ENCODE assay signal across 1 cellular context in genomic region chr15:63048115-63048985, GRCh38.
A peak's percentile ranks its signal among the peaks of the same experiment; 100 is the strongest.
TF ChIP-seq lines count a peak whose summit lies in the region.

No MANE protein-coding gene starts in this region.

TF ChIP-seq in HepG2, 621 proteins besides CTCF, POLR2A, EP300 and RAD21 (continued from another document and continues in another):
- TF ChIP-seq ZNF281 (CRISPR knock-in tag; IDR thresholded peaks at IDR 0.05; ENCODE audit: borderline replicate concordance) = no peak
- no peak for TF ChIP-seq CENPX (CRISPR knock-in tag; IDR thresholded peaks at IDR 0.05)
- TF ChIP-seq ESRRA (CRISPR knock-in tag; IDR thresholded peaks at IDR 0.05; ENCODE audit: low read depth) = peak; percentile 86
- no peak for TF ChIP-seq SP1 (IDR thresholded peaks at IDR 0.05)
- peak; percentile 57 for TF ChIP-seq SP1 (CRISPR knock-in tag; IDR thresholded peaks at IDR 0.05)
- TF ChIP-seq KDM5B (CRISPR knock-in tag; IDR thresholded peaks at IDR 0.05; ENCODE audit: borderline replicate concordance) = peak; percentile 34; the same call in 1 of the 2 replicates
- peak; percentile 64; the same call in 1 of the 2 replicates for TF ChIP-seq ZBTB3 (CRISPR knock-in tag; IDR thresholded peaks at IDR 0.05; ENCODE audit: borderline replicate concordance, low read depth)
- TF ChIP-seq IKZF1 (IDR thresholded peaks at IDR 0.05) = no peak
- peak; percentile 77 for TF ChIP-seq SNAPC5 (CRISPR knock-in tag; IDR thresholded peaks at IDR 0.05; ENCODE audit: borderline replicate concordance)
- TF ChIP-seq YEATS2 (CRISPR knock-in tag; IDR thresholded peaks at IDR 0.05; ENCODE audit: borderline replicate concordance) = no peak
- no peak; the same call in 1 of the 2 replicates for TF ChIP-seq MEIS1 (CRISPR knock-in tag; IDR thresholded peaks at IDR 0.05; ENCODE audit: borderline replicate concordance)
- TF ChIP-seq, protein P1, sequence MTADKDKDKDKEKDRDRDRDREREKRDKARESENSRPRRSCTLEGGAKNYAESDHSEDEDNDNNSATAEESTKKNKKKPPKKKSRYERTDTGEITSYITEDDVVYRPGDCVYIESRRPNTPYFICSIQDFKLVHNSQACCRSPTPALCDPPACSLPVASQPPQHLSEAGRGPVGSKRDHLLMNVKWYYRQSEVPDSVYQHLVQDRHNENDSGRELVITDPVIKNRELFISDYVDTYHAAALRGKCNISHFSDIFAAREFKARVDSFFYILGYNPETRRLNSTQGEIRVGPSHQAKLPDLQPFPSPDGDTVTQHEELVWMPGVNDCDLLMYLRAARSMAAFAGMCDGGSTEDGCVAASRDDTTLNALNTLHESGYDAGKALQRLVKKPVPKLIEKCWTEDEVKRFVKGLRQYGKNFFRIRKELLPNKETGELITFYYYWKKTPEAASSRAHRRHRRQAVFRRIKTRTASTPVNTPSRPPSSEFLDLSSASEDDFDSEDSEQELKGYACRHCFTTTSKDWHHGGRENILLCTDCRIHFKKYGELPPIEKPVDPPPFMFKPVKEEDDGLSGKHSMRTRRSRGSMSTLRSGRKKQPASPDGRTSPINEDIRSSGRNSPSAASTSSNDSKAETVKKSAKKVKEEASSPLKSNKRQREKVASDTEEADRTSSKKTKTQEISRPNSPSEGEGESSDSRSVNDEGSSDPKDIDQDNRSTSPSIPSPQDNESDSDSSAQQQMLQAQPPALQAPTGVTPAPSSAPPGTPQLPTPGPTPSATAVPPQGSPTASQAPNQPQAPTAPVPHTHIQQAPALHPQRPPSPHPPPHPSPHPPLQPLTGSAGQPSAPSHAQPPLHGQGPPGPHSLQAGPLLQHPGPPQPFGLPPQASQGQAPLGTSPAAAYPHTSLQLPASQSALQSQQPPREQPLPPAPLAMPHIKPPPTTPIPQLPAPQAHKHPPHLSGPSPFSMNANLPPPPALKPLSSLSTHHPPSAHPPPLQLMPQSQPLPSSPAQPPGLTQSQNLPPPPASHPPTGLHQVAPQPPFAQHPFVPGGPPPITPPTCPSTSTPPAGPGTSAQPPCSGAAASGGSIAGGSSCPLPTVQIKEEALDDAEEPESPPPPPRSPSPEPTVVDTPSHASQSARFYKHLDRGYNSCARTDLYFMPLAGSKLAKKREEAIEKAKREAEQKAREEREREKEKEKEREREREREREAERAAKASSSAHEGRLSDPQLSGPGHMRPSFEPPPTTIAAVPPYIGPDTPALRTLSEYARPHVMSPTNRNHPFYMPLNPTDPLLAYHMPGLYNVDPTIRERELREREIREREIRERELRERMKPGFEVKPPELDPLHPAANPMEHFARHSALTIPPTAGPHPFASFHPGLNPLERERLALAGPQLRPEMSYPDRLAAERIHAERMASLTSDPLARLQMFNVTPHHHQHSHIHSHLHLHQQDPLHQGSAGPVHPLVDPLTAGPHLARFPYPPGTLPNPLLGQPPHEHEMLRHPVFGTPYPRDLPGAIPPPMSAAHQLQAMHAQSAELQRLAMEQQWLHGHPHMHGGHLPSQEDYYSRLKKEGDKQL (CRISPR knock-in tag; IDR thresholded peaks at IDR 0.05; ENCODE audit: low read depth) = no peak
- TF ChIP-seq CBX2 (IDR thresholded peaks at IDR 0.05; ENCODE audit: low read depth, low read length) = no peak
- no peak for TF ChIP-seq CBX2 (CRISPR knock-in tag; IDR thresholded peaks at IDR 0.05; ENCODE audit: low read depth)
- peak; percentile 80 for TF ChIP-seq ZKSCAN8 (CRISPR knock-in tag; IDR thresholded peaks at IDR 0.05; ENCODE audit: borderline replicate concordance)
- TF ChIP-seq KLF11 (CRISPR knock-in tag; IDR thresholded peaks at IDR 0.05) = no peak
- no peak for TF ChIP-seq ZNF10 (CRISPR knock-in tag; IDR thresholded peaks at IDR 0.05; ENCODE audit: borderline replicate concordance, low read depth)
- TF ChIP-seq ZBTB44 (CRISPR knock-in tag; IDR thresholded peaks at IDR 0.05) = no peak
- peak; percentile 55; the same call in 1 of the 2 replicates for TF ChIP-seq TFAP4 (IDR thresholded peaks at IDR 0.05; ENCODE audit: borderline replicate concordance, low read depth)
- TF ChIP-seq ATF6 (CRISPR knock-in tag; conservative IDR thresholded peaks at IDR 0.05) = no peak
- peak; percentile 22; the same call in 1 of the 2 replicates for TF ChIP-seq SMYD3 (CRISPR knock-in tag; IDR thresholded peaks at IDR 0.05)
- TF ChIP-seq PAWR (CRISPR knock-in tag; IDR thresholded peaks at IDR 0.05; ENCODE audit: borderline replicate concordance) = no peak
- TF ChIP-seq YEATS4 (CRISPR knock-in tag; IDR thresholded peaks at IDR 0.05; ENCODE audit: borderline replicate concordance) = peak; percentile 60
- TF ChIP-seq KAT7 (CRISPR knock-in tag; IDR thresholded peaks at IDR 0.05; ENCODE audit: borderline replicate concordance) = peak; percentile 38; the same call in 1 of the 2 replicates
- TF ChIP-seq ZNF562 (CRISPR knock-in tag; IDR thresholded peaks at IDR 0.05; ENCODE audit: borderline replicate concordance) = no peak
- no peak for TF ChIP-seq SETDB1 (CRISPR knock-in tag; IDR thresholded peaks at IDR 0.05; ENCODE audit: borderline replicate concordance)
- TF ChIP-seq EHMT2 (IDR thresholded peaks at IDR 0.05; ENCODE audit: borderline replicate concordance, low read depth, low read length) = no peak
- TF ChIP-seq ZNF446 (CRISPR knock-in tag; IDR thresholded peaks at IDR 0.05) = peak; percentile 85
- TF ChIP-seq ATF7 (IDR thresholded peaks at IDR 0.05) = no peak
- TF ChIP-seq ATF7 (CRISPR knock-in tag; IDR thresholded peaks at IDR 0.05) = peak; percentile 17; the same call in 1 of the 2 replicates
- peak; percentile 97 for TF ChIP-seq CBFB (CRISPR knock-in tag; IDR thresholded peaks at IDR 0.05)
- TF ChIP-seq MYNN (CRISPR knock-in tag; IDR thresholded peaks at IDR 0.05; ENCODE audit: low read depth) = no peak
- TF ChIP-seq ZNF260 (CRISPR knock-in tag; IDR thresholded peaks at IDR 0.05; ENCODE audit: borderline replicate concordance, low read depth) = no peak
- no peak; the same call in 1 of the 2 replicates for TF ChIP-seq ZNF232 (CRISPR knock-in tag; IDR thresholded peaks at IDR 0.05; ENCODE audit: borderline replicate concordance)
- no peak for TF ChIP-seq ZNF598 (CRISPR knock-in tag; IDR thresholded peaks at IDR 0.05; ENCODE audit: borderline replicate concordance)
- no peak for TF ChIP-seq CSRNP2 (CRISPR knock-in tag; conservative IDR thresholded peaks at IDR 0.05; ENCODE audit: low read depth)
- no peak for TF ChIP-seq SOX13 (IDR thresholded peaks at IDR 0.05)
- TF ChIP-seq SOX13 (CRISPR knock-in tag; conservative IDR thresholded peaks at IDR 0.05 in 1 of 2, IDR thresholded peaks at IDR 0.05 in 1 of 2) = peak in 1 of 2 experiments; percentile 58; a peak in 2 of 4 replicates
- TF ChIP-seq ZNF589 (CRISPR knock-in tag; conservative IDR thresholded peaks at IDR 0.05) = peak; percentile 37; the same call in 1 of the 2 replicates
- TF ChIP-seq POLR2AphosphoS5 (IDR thresholded peaks at IDR 0.05; ENCODE audit: low read depth, low read length) = peak; percentile 13
- TF ChIP-seq, protein P2, sequence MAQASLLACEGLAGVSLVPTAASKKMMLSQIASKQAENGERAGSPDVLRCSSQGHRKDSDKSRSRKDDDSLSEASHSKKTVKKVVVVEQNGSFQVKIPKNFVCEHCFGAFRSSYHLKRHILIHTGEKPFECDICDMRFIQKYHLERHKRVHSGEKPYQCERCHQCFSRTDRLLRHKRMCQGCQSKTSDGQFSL (CRISPR knock-in tag; IDR thresholded peaks at IDR 0.05) = no peak
- TF ChIP-seq, protein P3, sequence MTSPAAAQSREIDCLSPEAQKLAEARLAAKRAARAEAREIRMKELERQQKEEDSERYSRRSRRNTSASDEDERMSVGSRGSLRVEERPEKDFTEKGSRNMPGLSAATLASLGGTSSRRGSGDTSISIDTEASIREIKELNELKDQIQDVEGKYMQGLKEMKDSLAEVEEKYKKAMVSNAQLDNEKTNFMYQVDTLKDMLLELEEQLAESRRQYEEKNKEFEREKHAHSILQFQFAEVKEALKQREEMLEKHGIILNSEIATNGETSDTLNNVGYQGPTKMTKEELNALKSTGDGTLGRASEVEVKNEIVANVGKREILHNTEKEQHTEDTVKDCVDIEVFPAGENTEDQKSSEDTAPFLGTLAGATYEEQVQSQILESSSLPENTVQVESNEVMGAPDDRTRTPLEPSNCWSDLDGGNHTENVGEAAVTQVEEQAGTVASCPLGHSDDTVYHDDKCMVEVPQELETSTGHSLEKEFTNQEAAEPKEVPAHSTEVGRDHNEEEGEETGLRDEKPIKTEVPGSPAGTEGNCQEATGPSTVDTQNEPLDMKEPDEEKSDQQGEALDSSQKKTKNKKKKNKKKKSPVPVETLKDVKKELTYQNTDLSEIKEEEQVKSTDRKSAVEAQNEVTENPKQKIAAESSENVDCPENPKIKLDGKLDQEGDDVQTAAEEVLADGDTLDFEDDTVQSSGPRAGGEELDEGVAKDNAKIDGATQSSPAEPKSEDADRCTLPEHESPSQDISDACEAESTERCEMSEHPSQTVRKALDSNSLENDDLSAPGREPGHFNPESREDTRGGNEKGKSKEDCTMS (CRISPR knock-in tag; conservative IDR thresholded peaks at IDR 0.05) = no peak
- no peak; the same call in 1 of the 2 replicates for TF ChIP-seq GATA4 (IDR thresholded peaks at IDR 0.05; ENCODE audit: borderline replicate concordance, low read depth)
- TF ChIP-seq ZBTB43 (CRISPR knock-in tag; conservative IDR thresholded peaks at IDR 0.05) = no peak; the same call in none of the 2 replicates
- no peak for TF ChIP-seq NR3C1 (CRISPR knock-in tag; IDR thresholded peaks at IDR 0.05)
- no peak for TF ChIP-seq ZNF572 (CRISPR knock-in tag; IDR thresholded peaks at IDR 0.05)
- peak; percentile 82 for TF ChIP-seq PHF21A (CRISPR knock-in tag; IDR thresholded peaks at IDR 0.05)
